ENCODE assay signal across 1 cellular context in genomic region chr2:170157025-170157684, GRCh38.
A peak's percentile ranks its signal among the peaks of the same experiment; 100 is the strongest.
TF ChIP-seq lines count a peak whose summit lies in the region.

No MANE protein-coding gene starts in this region.

TF ChIP-seq in A549, 52 proteins besides CTCF, POLR2A, EP300 and RAD21:
- TF ChIP-seq, protein P1, sequence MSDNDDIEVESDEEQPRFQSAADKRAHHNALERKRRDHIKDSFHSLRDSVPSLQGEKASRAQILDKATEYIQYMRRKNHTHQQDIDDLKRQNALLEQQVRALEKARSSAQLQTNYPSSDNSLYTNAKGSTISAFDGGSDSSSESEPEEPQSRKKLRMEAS (IDR thresholded peaks at IDR 0.05) = peak; percentile 58; the same call in 1 of the 2 replicates
- TF ChIP-seq GATA3 (IDR thresholded peaks at IDR 0.05; ENCODE audit: borderline replicate concordance) (peak; percentile 41; the same call in 1 of the 2 replicates), CEBPB (IDR thresholded peaks at IDR 0.05) (peak in 1 of 2 experiments; percentile 32; a peak in 1 of 4 replicates), FOSL2 (IDR thresholded peaks at IDR 0.05) (peak; percentile 72), FOSL2 (CRISPR knock-in tag; IDR thresholded peaks at IDR 0.05) (peak; percentile 75), JUNB (IDR thresholded peaks at IDR 0.05) (peak; percentile 80), HDAC2 (IDR thresholded peaks at IDR 0.05) (no peak), NFE2L2 (conservative IDR thresholded peaks at IDR 0.05; ENCODE audit: low read length) (peak; percentile 31; the same call in 1 of the 2 replicates), ZNF302 (CRISPR knock-in tag; IDR thresholded peaks at IDR 0.05) (no peak), MAFK (IDR thresholded peaks at IDR 0.05; ENCODE audit: partially characterized antibody) (peak; percentile 40)
